Comparison of ENCODE assay signal across 1 cellular context in genomic region chr4:82469776-82470345, GRCh38.
TF ChIP-seq lines count a peak whose summit lies in the region.

No MANE protein-coding gene starts in this region.

TF ChIP-seq in H1, 55 proteins besides CTCF, POLR2A, EP300 and RAD21:
- TF ChIP-seq SIRT6 (IDR thresholded peaks at IDR 0.05; ENCODE audit: low read length) (no peak), RFX5 (IDR thresholded peaks at IDR 0.05; ENCODE audit: borderline replicate concordance, low read depth, low read length) (no peak), NRF1 (IDR thresholded peaks at IDR 0.05; ENCODE audit: low read depth, low read length) (no peak), POU5F1 (IDR thresholded peaks at IDR 0.05; ENCODE audit: low read depth, low read length) (no peak)
